Comparison of ENCODE assay signal across 1 cellular context in the genomic region with DNA sequence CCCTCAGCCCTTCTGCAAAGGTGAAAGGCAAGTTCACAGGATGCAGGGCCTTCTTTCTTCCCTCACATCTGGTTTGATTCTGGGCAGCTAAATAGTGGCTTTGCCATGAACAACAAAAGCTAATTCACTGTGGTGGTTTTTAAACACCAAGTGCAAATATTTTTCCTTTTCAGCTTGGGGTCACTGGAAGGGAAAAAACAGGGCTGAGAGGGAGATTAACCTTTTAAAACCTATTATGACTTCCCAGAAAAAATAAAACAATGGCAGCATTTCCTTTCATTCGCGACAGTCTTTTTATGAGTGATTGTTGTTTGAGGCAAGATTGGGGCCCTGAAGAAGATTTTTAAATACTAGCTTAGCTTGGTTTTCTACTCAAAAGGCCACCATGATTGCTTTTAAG.
TF ChIP-seq lines count a peak whose summit lies in the region.

No MANE protein-coding gene starts in this region.

TF ChIP-seq in endothelial cell of umbilical vein, 7 proteins besides CTCF, POLR2A, EP300 and RAD21 (continued from another document):
- TF ChIP-seq JUN (IDR thresholded peaks at IDR 0.05; ENCODE audit: borderline replicate concordance, insufficient read depth, insufficient read length, low read depth) (no peak), POLR2AphosphoS5 (IDR thresholded peaks at IDR 0.05; ENCODE audit: insufficient read depth, low read depth, low read length) (no peak)
